In genomic region chr9:26508897-26509296, GRCh38 we compare ENCODE assay signal across 9 cellular contexts.
"Had no signal": no experiment of that assay in that cellular context is flagged by ENCODE, and none has a peak within 500 bp of the region (broad histone marks: within the 10 kb centered on the region; RNA-seq: fewer than 3 reads in every experiment).

No MANE protein-coding gene starts in this region.

- H3K4me3 ChIP-seq: GM23248, GM23338, HAP-1 had no signal

- H3K9me3 ChIP-seq: HAP-1 had no signal

- H3K36me3 ChIP-seq: HAP-1 had no signal

- DNase-seq: GM23248, GOT3, H7, H9, HCEC 1CT, HFFc6 had no signal

- H3K27ac ChIP-seq: GM23248 had no signal

- H3K4me2 ChIP-seq: GM23338 had no signal

- H3K9ac ChIP-seq: GM23248 had no signal

- ATAC-seq: GM23338, HCT116 had no signal

- H2AFZ ChIP-seq: GM23248, GM23338 had no signal
